25 cellular contexts compared by ENCODE assay signal in the genomic region with DNA sequence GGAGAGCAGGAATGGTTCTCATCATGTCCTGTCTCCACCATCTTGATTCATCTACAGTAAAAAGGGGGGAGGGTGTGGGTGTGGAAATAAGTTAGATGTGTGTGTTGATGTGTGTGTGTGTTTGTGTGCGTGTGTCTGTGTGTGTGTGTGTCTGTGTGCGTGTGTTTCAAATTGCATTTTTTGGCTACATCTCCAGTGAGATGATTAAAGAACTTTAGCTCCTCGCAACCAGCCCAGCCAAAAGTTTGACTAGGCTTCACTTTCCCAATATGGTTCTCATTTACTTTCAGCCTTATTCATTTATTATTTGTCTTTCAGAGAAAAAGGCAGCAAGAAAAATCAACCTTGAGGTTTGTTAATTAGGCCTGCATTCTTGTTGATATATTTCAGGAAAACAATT. TPM values are rescaled to one million over a fixed set of nuclear protein-coding genes. Genes with fewer than 3 reads are reported as not detected.
"Had no signal": no experiment of that assay in that cellular context is flagged by ENCODE, and none has a peak within 500 bp of the region (broad histone marks: within the 10 kb centered on the region; RNA-seq: fewer than 3 reads in every experiment).

No MANE protein-coding gene starts in this region.

- H3K9me2 ChIP-seq: SK-N-SH had no signal

- H3K4me3 ChIP-seq: MG63 had no signal

- H3K9me3 ChIP-seq: MG63, SK-N-SH had no signal

- H3K36me3 ChIP-seq: MG63 had no signal

- H3K4me2 ChIP-seq: SK-N-SH had no signal

- DNase-seq: IMR-90, Karpas-422, KG1, MG63, NCI-H1092, NCI-H1105 treated with DMSO at 0.1 percent for 48 hours, NCI-H1417 treated with DMSO at 0.1 percent for 48 hours, NCI-H146, NCI-H1694 treated with DMSO at 0.1 percent for 48 hours, NCI-H1930, NCI-H2081, NCI-H2107, NCI-H2227 treated with DMSO at 0.1 percent for 48 hours, NCI-H524, NCI-H526 treated with DMSO at 0.1 percent for 48 hours, NCI-H774, PC-3, SHP77, SK-N-SH, SW 1271, T-cell had no signal

- H3K36me3 Mint-ChIP-seq: T-cell had no signal

- H3K27ac Mint-ChIP-seq: T-cell had no signal

- H3K4me3 Mint-ChIP-seq: T-cell had no signal

- H3K4me1 Mint-ChIP-seq: T-cell had no signal

- H3K27ac ChIP-seq: RWPE1 had no signal

- ATAC-seq: Panc1, PC-3, T-cell had no signal

- H3K27me3 ChIP-seq: MG63 had no signal

RNA-seq across cellular contexts. Expression of gene HAO2, which starts 14.7 kb away (rescaled TPM):
- total RNA-seq: HT-29, IMR-90, NCI-H460, PC-3, T-cell had no signal
- polyA plus RNA-seq: IMR-90, SK-N-SH had no signal
